Comparison of ENCODE assay signal across 8 cellular contexts in the genomic region with DNA sequence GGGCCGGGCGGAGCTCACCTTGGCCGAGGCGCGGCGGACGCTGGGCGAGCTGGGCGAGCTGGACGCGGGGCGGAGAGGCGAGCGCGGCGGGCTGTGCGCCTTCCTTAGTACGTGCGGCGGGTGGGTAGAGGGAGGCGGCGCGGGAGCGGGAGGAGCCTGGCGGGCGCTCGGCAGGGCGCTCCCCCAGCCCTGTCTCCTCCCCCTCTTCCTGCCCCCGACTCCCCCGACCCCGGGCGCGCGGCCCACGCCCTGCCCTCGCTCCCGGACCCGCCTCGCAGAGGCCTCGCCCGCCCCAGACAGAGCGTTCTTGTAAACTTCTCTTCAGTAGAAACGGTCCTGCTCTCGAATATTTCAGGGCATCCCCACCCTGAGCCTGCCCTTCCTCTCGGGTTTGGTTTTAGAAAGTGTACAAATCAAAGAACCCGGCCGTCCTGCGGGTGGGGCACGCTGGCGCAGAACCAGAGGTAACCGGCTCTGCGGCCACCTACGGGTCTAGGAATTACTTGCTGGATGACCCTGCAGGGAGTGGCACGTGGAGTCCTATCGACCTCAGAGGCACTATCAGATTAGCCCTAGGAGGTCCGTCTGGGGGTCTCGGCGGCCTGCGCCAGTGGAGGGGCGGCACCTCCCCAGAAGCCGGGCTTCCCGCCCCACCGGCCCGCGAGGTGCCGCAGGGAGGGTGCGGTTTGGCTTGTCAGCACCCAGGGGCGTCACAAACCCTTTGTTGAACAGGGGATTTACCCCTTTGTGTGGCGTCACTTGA. TPM values are rescaled to one million over a fixed set of nuclear protein-coding genes. Genes with fewer than 3 reads are reported as not detected.
DNase-seq lines count a peak whose midpoint lies in the region; ATAC-seq, FAIRE-seq and TF ChIP-seq lines count a peak whose summit lies in the region.

A gene with protein sequence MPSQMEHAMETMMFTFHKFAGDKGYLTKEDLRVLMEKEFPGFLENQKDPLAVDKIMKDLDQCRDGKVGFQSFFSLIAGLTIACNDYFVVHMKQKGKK (minus strand): TSS at position 126 of the 763 bp plus-strand sequence. CDS start 7,629 bp downstream, outside the sequence.

- DNase-seq in Caki2 (ENCODE audit: low read depth) (peak; percentile 85), IMR-90 (peak; percentile 68), UCSD-AML1 (lab: John Stamatoyannopoulos, UW; ENCODE audit: unreplicated experiment) (peak; percentile 27), body of pancreas (peak; percentile 65 to 79 (median 76)), small intestine (peak; percentile 83), NCI-H1092 treated with DMSO at 0.1 percent for 48 hours (lab: John Stamatoyannopoulos, UW) (no peak)

- peak within 1 kb of the TSS; percentile 97 for H3K4ac ChIP-seq in IMR-90 (ENCODE audit: low read depth, low read length)

- TF ChIP-seq POLR2A in IMR-90 (IDR thresholded peaks at IDR 0.05; ENCODE audit: low read depth, low read length) (peak; percentile 69), body of pancreas (IDR thresholded peaks at IDR 0.05) (peak; percentile 63 to 72 (median 70))

- H3K4me1 ChIP-seq in IMR-90 (ENCODE audit: control insufficient read depth, insufficient read depth, low read length) (peaks cover 22% of the 10 kb centered on the region), body of pancreas (peaks cover 50% of the 10 kb centered on the region), iPS-15b (ENCODE audit: control insufficient read depth, insufficient read depth, low read length) (peaks cover 18% of the 10 kb centered on the region), small intestine (ENCODE audit: control insufficient read depth in 2 of 2, insufficient read depth in 1 of 2, low read depth in 1 of 2, low read length in 1 of 2) (peaks cover 5 to 31% of the 10 kb centered on the region in 2 donors)

- peak within 1 kb of the TSS; percentile 92 for H4K91ac ChIP-seq in IMR-90 (ENCODE audit: insufficient read depth, low read depth, low read length)

- H4K5ac ChIP-seq in IMR-90 (ENCODE audit: low read depth, low read length), result peak within 1 kb of the TSS; percentile 52

- peak within 1 kb of the TSS; percentile 96 for H3K14ac ChIP-seq in IMR-90 (replicated peaks; ENCODE audit: low read depth, low read length)

- BruUV-seq in IMR-90 (replicated peaks; lab: Mats Ljungman, UMichigan), result no TSS peak

- peak within 1 kb of the TSS; percentile 87 for H2AK5ac ChIP-seq in IMR-90 (ENCODE audit: low read depth, low read length)

- peak within 1 kb of the TSS; percentile 42; the same call in 1 of the 2 replicates for H2BK20ac ChIP-seq in IMR-90 (ENCODE audit: low read depth, low read length)

- dilution Hi-C loops in IMR-90 (cut with HindIII; ENCODE audit: low sequenced_read_pairs, unreplicated experiment), result no loop called here

- peak within 1 kb of the TSS; percentile 90 for H3K56ac ChIP-seq in IMR-90 (ENCODE audit: extremely low read depth, insufficient read depth, low read length)

- peaks cover 10% of the 10 kb centered on the region for H3K9me1 ChIP-seq in IMR-90 (ENCODE audit: insufficient read depth, low read length)

- in situ Hi-C loops in Caki2 (cut with HindIII; ENCODE audit: low pct_unique_long_range_greater_than_20kb, low sequenced_read_pairs) (no loop called here), IMR-90 (cut with MboI; ENCODE audit: low sequenced_read_pairs) (loop anchor here (10.0 to 25.0 kb wide), 2 partner anchors 449 to 682 kb away; a partner anchor contains a TSS)

- H3K23ac ChIP-seq in IMR-90 (ENCODE audit: low read depth, low read length), result peak within 1 kb of the TSS; percentile 96

- H3K36me3 ChIP-seq in IMR-90 (ENCODE audit: control insufficient read depth, insufficient read depth, low read length), result no peaks in the 10 kb centered on the region
- no peaks in the 10 kb centered on the region for H3K36me3 ChIP-seq in body of pancreas (replicated peaks in 1 of 2; ENCODE audit: insufficient read depth in 1 of 2, low read depth in 2 of 2)
- H3K36me3 ChIP-seq in iPS-15b (ENCODE audit: control insufficient read depth, insufficient read depth, low read length), result no peaks in the 10 kb centered on the region
- H3K36me3 ChIP-seq in small intestine (ENCODE audit: control insufficient read depth in 2 of 2, insufficient read depth in 2 of 2, low read length in 2 of 2), result peaks cover 0 to 2% of the 10 kb centered on the region in 2 donors

- H4K8ac ChIP-seq in IMR-90 (ENCODE audit: low read depth in 2 of 2, low read length in 2 of 2), result peak within 1 kb of the TSS; percentile 90

- H3K4me2 ChIP-seq in IMR-90 (ENCODE audit: low read depth, low read length), result peak within 1 kb of the TSS; percentile 93

- CTCF ChIA-PET in IMR-90 (lab: Yijun Ruan, JAX), result interaction anchor here (2.0 to 2.2 kb wide), 2 partner anchors 8 to 26 kb away, joined by 5 to 6 read pairs; no protein-coding TSS in a partner anchor

- H3K9ac ChIP-seq in IMR-90 (ENCODE audit: low read depth, low read length) (peak within 1 kb of the TSS; percentile 96), iPS-15b (ENCODE audit: low read depth, low read length) (peak within 1 kb of the TSS; percentile 68)

- H2AK9ac ChIP-seq in IMR-90 (replicated peaks; ENCODE audit: low read depth, low read length, poor library complexity), result peak within 1 kb of the TSS; percentile 95

- peak within 1 kb of the TSS; percentile 88 for H2BK5ac ChIP-seq in IMR-90 (ENCODE audit: low read depth, low read length, poor library complexity, severe bottlenecking)

- no peaks in the 10 kb centered on the region for H3K27me3 ChIP-seq in IMR-90 (ENCODE audit: control insufficient read depth, insufficient read depth, low read length)
- H3K27me3 ChIP-seq in body of pancreas, result no peaks in the 10 kb centered on the region
- H3K27me3 ChIP-seq in iPS-15b (ENCODE audit: control insufficient read depth, insufficient read depth, low read length), result no peaks in the 10 kb centered on the region
- H3K27me3 ChIP-seq in small intestine (ENCODE audit: control insufficient read depth in 2 of 2, insufficient read depth in 2 of 2, low read length in 2 of 2), result no peaks in the 10 kb centered on the region

- H3K27ac ChIP-seq in IMR-90 (ENCODE audit: insufficient read depth, low read length) (peak within 1 kb of the TSS; percentile 93), body of pancreas (peak within 1 kb of the TSS; percentile 81 to 94 (median 88)), small intestine (ENCODE audit: low read depth in 1 of 2, low read length in 1 of 2) (peak within 1 kb of the TSS; percentile 98)

- TF ChIP-seq RAD21 in IMR-90 (IDR thresholded peaks at IDR 0.05; ENCODE audit: low read length), result no peak

- FAIRE-seq in small intestine (lab: Jason Lieb, UNC), result no peak

- TF ChIP-seq CTCF in IMR-90 (conservative IDR thresholded peaks at IDR 0.05; ENCODE audit: low read depth, low read length) (no peak), body of pancreas (IDR thresholded peaks at IDR 0.05) (peak in 1 of 7 experiments; percentile 14)

- H2BK120ac ChIP-seq in IMR-90 (ENCODE audit: low read depth, low read length), result peak within 1 kb of the TSS; percentile 82

- POLR2A ChIA-PET in IMR-90 (lab: Charles Lee; ENCODE audit: unreplicated experiment), result no interaction called here

- peak; percentile 65 for ATAC-seq in IMR-90 (ENCODE audit: low read depth)
- peak; percentile 72 for ATAC-seq in body of pancreas
- no peak for ATAC-seq in HG02981 (IDR thresholded peaks at IDR 0.05; ENCODE audit: unreplicated experiment)

- peaks cover 4 to 39% of the 10 kb centered on the region in 2 experiments for H3K79me1 ChIP-seq in IMR-90 (ENCODE audit: low read depth in 1 of 2, low read length in 2 of 2)

- peaks cover 46% of the 10 kb centered on the region for H4K20me1 ChIP-seq in IMR-90 (ENCODE audit: insufficient read depth, low read length)

- H3K18ac ChIP-seq in IMR-90 (ENCODE audit: low read depth, low read length), result peak within 1 kb of the TSS; percentile 68

- intact Hi-C loops in IMR-90 (cut with micrococcal nuclease), result loop anchor here (2.0 kb wide), 1 partner anchor 105 kb away; no protein-coding TSS in a partner anchor
- intact Hi-C loops in body of pancreas (cut with DNase I), result no loop called here

- H3K9me3 ChIP-seq in IMR-90 (ENCODE audit: control insufficient read depth, insufficient read depth, low read length) (0 out of 2 replicates have a peak, but pooled peaks cover 3% of the 10 kb centered on the region), body of pancreas (no peaks in the 10 kb centered on the region), iPS-15b (ENCODE audit: control insufficient read depth, insufficient read depth, low read length) (no peaks in the 10 kb centered on the region), small intestine (ENCODE audit: control insufficient read depth, low read depth) (no peaks in the 10 kb centered on the region)

- 13% methylated on average over 4 of the region's 69 CpGs; no CpG with 5 or more reads in 1 of the 2 experiments for WGBS in IMR-90 (ENCODE audit: extremely low coverage in 2 of 2, insufficient read length in 1 of 2), 2 experiments
- 5% methylated on average over 27 to 63 of the region's 69 CpGs for WGBS in body of pancreas, 2 donors
- WGBS in small intestine, 3 donors, result 0 to 2% (median 1%) methylated on average over 46 to 69 of the region's 69 CpGs

- H3K4me3 ChIP-seq in IMR-90 (ENCODE audit: insufficient read depth, low read depth, low read length) (peak within 1 kb of the TSS; percentile 89), body of pancreas (peak within 1 kb of the TSS; percentile 27 to 39), iPS-15b (ENCODE audit: low read depth, low read length) (peak within 1 kb of the TSS; percentile 95), small intestine (ENCODE audit: low read depth in 1 of 2, low read length in 2 of 2) (peak within 1 kb of the TSS; percentile 87 to 99)

- H2BK15ac ChIP-seq in IMR-90 (ENCODE audit: low read depth, low read length), result peak within 1 kb of the TSS; percentile 51; the same call in 1 of the 3 replicates

- H2AFZ ChIP-seq in IMR-90 (replicated peaks; ENCODE audit: low read length, poor library complexity), result peak within 1 kb of the TSS; percentile 90

TF ChIP-seq in IMR-90, 13 proteins besides CTCF, POLR2A, EP300 and RAD21 (continues in another document):
- TF ChIP-seq NFE2L2 (IDR thresholded peaks at IDR 0.05; ENCODE audit: low read depth, low read length), result no peak
- no peak for TF ChIP-seq MAFK (IDR thresholded peaks at IDR 0.05; ENCODE audit: low read depth, low read length)

RNA-seq across cellular contexts. Expression of the gene that starts here (rescaled TPM):
- 456 and 483 TPM in 2 replicates for total RNA-seq in Caki2 (2014; rRNA removed; shearing (Covaris generic); ENCODE audit: low replicate concordance)
- total RNA-seq in IMR-90 (2012; rRNA removed) (77.2 and 86.0 TPM in 2 replicates), body of pancreas (100 to 1,000 TPM in 1 of 2 donors, 10 to 100 TPM in 1; 40.7 to 105 TPM)
- polyA plus RNA-seq in IMR-90 (2012; rRNA removed) (223 and 277 TPM in 2 replicates), small intestine (1,000 to 10,000 TPM in 2 of 3 donors, 100 to 1,000 TPM in 1; 547 to 1,355 (median 1,268) TPM)
- 119 and 149 TPM in 2 replicates for polyA plus RNA-seq in IMR-90 (2012; cell fraction: cytosol; rRNA removed)
- polyA plus RNA-seq in IMR-90 (2012; cell fraction: nucleus; rRNA removed; ENCODE audit: low replicate concordance), result 18.1 and 82.0 TPM in 2 replicates

Comparison
In these comparisons a context has a peak if more than half of its experiments do, and no peak if none do; other contexts are left out.
1. H3K4me3 ChIP-seq: peak in every context shown above with its lines; median percentile 95 in iPS-15b; 93 in small intestine; 89 in IMR-90; 33 in body of pancreas.